Comparison of ENCODE assay signal across 13 cellular contexts in genomic region chr7:127158659-127159058, GRCh38.
DNase-seq lines count a peak whose midpoint lies in the region; ATAC-seq and TF ChIP-seq lines count a peak whose summit lies in the region.
"Had no signal": no experiment of that assay in that cellular context is flagged by ENCODE, and none has a peak within 500 bp of the region (broad histone marks: within the 10 kb centered on the region; RNA-seq: fewer than 3 reads in every experiment).

No MANE protein-coding gene starts in this region.

- no peaks in the 10 kb centered on the region for H3K9me3 Mint-ChIP-seq in activated CD4-positive, alpha-beta T cell treated with anti-CD3 and anti-CD28 coated beads, Interleukin-2, amount 10 ng/mL, durations not matched to agents 24 days and 14 days

- H3K9me2 ChIP-seq in DOHH2 (replicated peaks; ENCODE audit: control insufficient read depth, low read length): no peaks in the 10 kb centered on the region

- H4K20me1 ChIP-seq in DOHH2 (ENCODE audit: control insufficient read depth, insufficient read depth, low read depth, low read length): no peaks in the 10 kb centered on the region

- 75% methylated on average over 3 of the region's 3 CpGs for WGBS in esophagus muscularis mucosa

- no peaks in the 10 kb centered on the region for H3K79me2 ChIP-seq in DOHH2 (ENCODE audit: control insufficient read depth, low read length)

- intact Hi-C loops in esophagus muscularis mucosa (cut with DNase I): no loop called here
- intact Hi-C loops in activated CD4-positive, alpha-beta T cell treated with anti-CD3 and anti-CD28 coated beads, Interleukin-2, amount 10 ng/mL, durations not matched to agents 24 days and 14 days (cut with micrococcal nuclease): no loop called here

- H3K4me2 ChIP-seq in DOHH2 (ENCODE audit: low read length): no peak overlapping the region

- H3F3A ChIP-seq in DOHH2 (ENCODE audit: control insufficient read depth, insufficient read depth): no peaks in the 10 kb centered on the region

- H3K4me3 ChIP-seq in DOHH2 (ENCODE audit: low read length) (no peak overlapping the region), fibroblast of mammary gland (ENCODE audit: control insufficient read depth, low read depth, low read length) (no peak overlapping the region), esophagus muscularis mucosa (no peak overlapping the region)
- H3K4me3 ChIP-seq: dorsolateral prefrontal cortex, transverse colon had no signal

- H3K4me3 Mint-ChIP-seq in activated CD4-positive, alpha-beta T cell treated with anti-CD3 and anti-CD28 coated beads, Interleukin-2, amount 10 ng/mL, durations not matched to agents 24 days and 14 days: no peak overlapping the region

- H3K36me3 ChIP-seq in DOHH2 (ENCODE audit: control insufficient read depth, low read length): no peaks in the 10 kb centered on the region
- no peaks in the 10 kb centered on the region for H3K36me3 ChIP-seq in esophagus muscularis mucosa
- H3K36me3 ChIP-seq: transverse colon had no signal

- DNase-seq in Kasumi-1 (lab: John Stamatoyannopoulos, UW) (peak; percentile 9 to 13), fibroblast of mammary gland (ENCODE audit: low read depth) (no peak), esophagus muscularis mucosa (ENCODE audit: extremely low spot score) (no peak), NCI-H2196 treated with DMSO at 0.1 percent for 48 hours (lab: John Stamatoyannopoulos, UW; ENCODE audit: unreplicated experiment) (no peak)
- DNase-seq in activated naive CD4-positive, alpha-beta T cell treated with anti-CD3 and anti-CD28 coated beads, Interleukin-2, amount 50 U/mL, for 16 hours: no peak
- no peak for DNase-seq in activated CD4-positive, alpha-beta T cell treated with anti-CD3 and anti-CD28 coated beads, Interleukin-2, amount 10 ng/mL, durations not matched to agents 24 days and 14 days
- DNase-seq: dorsolateral prefrontal cortex; GF-D8; stimulated activated CD4-positive, alpha-beta T cell treated with anti-CD3 and anti-CD28 coated beads, Interleukin-15, amount 100 ng/mL, for 24 hours; transverse colon had no signal

- ATAC-seq in GM21381 (IDR thresholded peaks at IDR 0.05; ENCODE audit: unreplicated experiment): peak; percentile 49
- ATAC-seq: left lobe of liver had no signal

- no peaks in the 10 kb centered on the region for H3K4me1 Mint-ChIP-seq in activated CD4-positive, alpha-beta T cell treated with anti-CD3 and anti-CD28 coated beads, Interleukin-2, amount 10 ng/mL, durations not matched to agents 24 days and 14 days

- H3K27me3 ChIP-seq in DOHH2 (ENCODE audit: control insufficient read depth, low read length) (no peaks in the 10 kb centered on the region), esophagus muscularis mucosa (peaks cover 0 to under 1% (median 0%) of the 10 kb centered on the region in 4 donors)
- H3K27me3 ChIP-seq: transverse colon had no signal

- no peaks in the 10 kb centered on the region for H3K4me1 ChIP-seq in DOHH2 (ENCODE audit: control insufficient read depth, low read length)
- H3K4me1 ChIP-seq in esophagus muscularis mucosa: no peaks in the 10 kb centered on the region
- H3K4me1 ChIP-seq: transverse colon had no signal

- no peaks in the 10 kb centered on the region for H3K36me3 Mint-ChIP-seq in activated CD4-positive, alpha-beta T cell treated with anti-CD3 and anti-CD28 coated beads, Interleukin-2, amount 10 ng/mL, durations not matched to agents 24 days and 14 days (ENCODE audit: low read depth)

- TF ChIP-seq CTCF in DOHH2 (IDR thresholded peaks at IDR 0.05; ENCODE audit: low read depth, low read length, poor library complexity, severe bottlenecking): peak; percentile 87
- peak; percentile 18 for TF ChIP-seq CTCF in fibroblast of mammary gland (conservative IDR thresholded peaks at IDR 0.05; ENCODE audit: control insufficient read depth, insufficient read depth, low read depth, low read length)
- no peak for TF ChIP-seq CTCF in esophagus muscularis mucosa (IDR thresholded peaks at IDR 0.05)

- H3K27ac ChIP-seq in DOHH2 (ENCODE audit: low read depth, low read length) (no peak overlapping the region), esophagus muscularis mucosa (replicated peaks in 1 of 4) (no peak overlapping the region)
- H3K27ac ChIP-seq: dorsolateral prefrontal cortex, transverse colon had no signal

- no peak overlapping the region for H3K27ac Mint-ChIP-seq in activated CD4-positive, alpha-beta T cell treated with anti-CD3 and anti-CD28 coated beads, Interleukin-2, amount 10 ng/mL, durations not matched to agents 24 days and 14 days

- H3K27me3 Mint-ChIP-seq in activated CD4-positive, alpha-beta T cell treated with anti-CD3 and anti-CD28 coated beads, Interleukin-2, amount 10 ng/mL, durations not matched to agents 24 days and 14 days: no peaks in the 10 kb centered on the region

- TF ChIP-seq EP300 in esophagus muscularis mucosa (IDR thresholded peaks at IDR 0.05): no peak

- TF ChIP-seq POLR2A in esophagus muscularis mucosa (IDR thresholded peaks at IDR 0.05; ENCODE audit: low read depth): no peak

- H3K9me3 ChIP-seq in DOHH2 (ENCODE audit: control insufficient read depth, insufficient read depth, low read length) (no peaks in the 10 kb centered on the region), esophagus muscularis mucosa (no peaks in the 10 kb centered on the region)
- H3K9me3 ChIP-seq: transverse colon had no signal

Comparison
In these comparisons a context has a peak if more than half of its experiments do, and no peak if none do; other contexts are left out.
1. CTCF ChIP-seq: peak in DOHH2 (single experiment) and fibroblast of mammary gland (single experiment); none in esophagus muscularis mucosa (0 of 3).
2. DNase-seq: peak in Kasumi-1 (2 of 2); none in fibroblast of mammary gland (single experiment), activated naive CD4-positive, alpha-beta T cell treated with anti-CD3 and anti-CD28 coated beads, Interleukin-2, amount 50 U/mL, for 16 hours (single experiment), esophagus muscularis mucosa (single experiment), activated CD4-positive, alpha-beta T cell treated with anti-CD3 and anti-CD28 coated beads, Interleukin-2, amount 10 ng/mL, durations not matched to agents 24 days and 14 days (single experiment) and NCI-H2196 treated with DMSO at 0.1 percent for 48 hours (single experiment).